In genomic region chr14:55146425-55146824, GRCh38 we compare ENCODE assay signal across 16 cellular contexts.
"Had no signal": no experiment of that assay in that cellular context is flagged by ENCODE, and none has a peak within 500 bp of the region (broad histone marks: within the 10 kb centered on the region; RNA-seq: fewer than 3 reads in every experiment).

No MANE protein-coding gene starts in this region.

- H3K27ac Mint-ChIP-seq: activated naive CD8-positive, alpha-beta T cell had no signal

- H3K9me3 ChIP-seq: left lung, tibial nerve had no signal

- H3K27ac ChIP-seq: brain microvascular endothelial cell, left lung, WERI-Rb-1 had no signal

- H3K4me1 Mint-ChIP-seq: central memory CD8-positive, alpha-beta T cell had no signal

- ATAC-seq: activated T-cell treated with anti-CD3 and anti-CD28 coated beads, Interleukin-2, amount 50 U/mL, for 72 hours; left lung; natural killer cell treated with Interleukin-12 subunit alpha and Interleukin-12 subunit beta and Interleukin-15 and Interleukin-18, amount 100 ng/mL, for 72 hours had no signal

- DNase-seq: activated CD4-positive, alpha-beta T cell treated with anti-CD3 and anti-CD28 coated beads for 48 hours; activated CD8-positive, alpha-beta memory T cell treated with anti-CD3 and anti-CD28 coated beads, Interleukin-2, amount 50 U/mL, for 48 hours; activated gamma-delta T cell treated with Interleukin-2 at 50 U/mL for 16 hours; activated T-cell treated with anti-CD3 and anti-CD28 coated beads, Interleukin-2, amount 50 U/mL, for 72 hours; brain microvascular endothelial cell; islet precursor cell; left lung; stimulated activated CD4-positive, alpha-beta T cell treated with anti-CD3 and anti-CD28 coated beads, Interleukin-2, amount 100 ng/mL, for 48 hours; stimulated activated naive CD4-positive, alpha-beta T cell; substantia nigra; T1000; WERI-Rb-1 had no signal

- H3K27me3 Mint-ChIP-seq: central memory CD8-positive, alpha-beta T cell; natural killer cell treated with Interleukin-12 subunit alpha and Interleukin-12 subunit beta and Interleukin-15 and Interleukin-18, amount 100 ng/mL, for 72 hours had no signal

- H3K4me3 ChIP-seq: left lung, tibial nerve had no signal

- H3K27me3 ChIP-seq: brain microvascular endothelial cell, left lung, tibial nerve had no signal

- H3K9me3 Mint-ChIP-seq: activated T-cell treated with anti-CD3 and anti-CD28 coated beads, Interleukin-2, amount 50 U/mL, for 72 hours; central memory CD8-positive, alpha-beta T cell; natural killer cell treated with Interleukin-12 subunit alpha and Interleukin-12 subunit beta and Interleukin-15 and Interleukin-18, amount 100 ng/mL, for 72 hours had no signal

- H3K4me3 Mint-ChIP-seq: activated naive CD8-positive, alpha-beta T cell; activated T-cell treated with anti-CD3 and anti-CD28 coated beads, Interleukin-2, amount 50 U/mL, for 72 hours; central memory CD8-positive, alpha-beta T cell; natural killer cell treated with Interleukin-12 subunit alpha and Interleukin-12 subunit beta and Interleukin-15 and Interleukin-18, amount 100 ng/mL, for 72 hours had no signal

- H3K4me1 ChIP-seq: left lung had no signal

- H3K36me3 Mint-ChIP-seq: activated naive CD8-positive, alpha-beta T cell had no signal
